In the genomic region with DNA sequence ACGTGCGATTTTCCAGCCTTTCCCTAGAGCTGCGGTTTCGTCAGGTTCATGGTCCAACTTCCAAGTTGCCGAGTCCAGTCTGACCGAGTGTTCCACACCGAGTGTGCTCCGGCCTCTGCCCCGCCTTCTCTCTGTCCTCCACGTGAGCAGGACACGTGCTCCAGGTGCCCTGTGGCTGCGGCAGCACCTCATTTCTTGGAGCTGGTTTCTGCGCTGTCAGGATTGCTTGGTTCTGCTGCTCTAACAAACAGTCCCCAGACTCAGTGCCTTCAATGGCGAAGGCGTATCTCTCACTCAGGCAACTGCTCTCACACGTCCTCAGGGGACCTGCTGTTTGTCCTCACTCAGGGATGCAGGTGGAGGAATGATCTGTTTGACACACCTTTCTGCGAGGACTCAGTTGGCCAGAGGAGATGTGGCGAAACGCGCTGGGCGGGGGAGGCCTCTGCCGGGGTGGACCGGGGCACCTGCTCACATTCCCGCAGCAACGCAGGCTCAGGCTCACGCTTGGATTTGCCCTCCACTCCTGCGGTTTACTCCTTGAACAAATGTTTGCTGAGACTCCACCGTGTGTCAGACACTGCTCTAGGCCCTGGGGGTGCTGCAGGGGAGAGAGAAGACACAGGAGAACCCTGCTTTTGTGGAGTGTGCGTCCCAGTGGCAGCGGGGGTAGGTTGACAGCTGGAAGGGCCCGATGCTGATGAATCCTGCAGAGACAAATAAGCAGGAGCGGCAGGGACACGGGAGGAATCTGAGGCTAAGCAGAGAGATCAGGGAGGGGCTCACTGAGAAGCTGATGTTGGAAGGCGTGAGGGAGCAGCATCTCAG, we compare ENCODE assay signal across 1 cellular context.
A peak's percentile ranks its signal among the peaks of the same experiment; 100 is the strongest.
TF ChIP-seq lines count a peak whose summit lies in the region.

No MANE protein-coding gene starts in this region.

TF ChIP-seq in HepG2, 621 proteins besides CTCF, POLR2A, EP300 and RAD21 (continued from another document and continues in another):
- TF ChIP-seq, protein P1, sequence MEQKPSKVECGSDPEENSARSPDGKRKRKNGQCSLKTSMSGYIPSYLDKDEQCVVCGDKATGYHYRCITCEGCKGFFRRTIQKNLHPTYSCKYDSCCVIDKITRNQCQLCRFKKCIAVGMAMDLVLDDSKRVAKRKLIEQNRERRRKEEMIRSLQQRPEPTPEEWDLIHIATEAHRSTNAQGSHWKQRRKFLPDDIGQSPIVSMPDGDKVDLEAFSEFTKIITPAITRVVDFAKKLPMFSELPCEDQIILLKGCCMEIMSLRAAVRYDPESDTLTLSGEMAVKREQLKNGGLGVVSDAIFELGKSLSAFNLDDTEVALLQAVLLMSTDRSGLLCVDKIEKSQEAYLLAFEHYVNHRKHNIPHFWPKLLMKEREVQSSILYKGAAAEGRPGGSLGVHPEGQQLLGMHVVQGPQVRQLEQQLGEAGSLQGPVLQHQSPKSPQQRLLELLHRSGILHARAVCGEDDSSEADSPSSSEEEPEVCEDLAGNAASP (CRISPR knock-in tag; IDR thresholded peaks at IDR 0.05; ENCODE audit: borderline replicate concordance): peak; percentile 25; the same call in 1 of the 2 replicates
- TF ChIP-seq MIER3 (CRISPR knock-in tag; IDR thresholded peaks at IDR 0.05; ENCODE audit: borderline replicate concordance) (peak; percentile 70; the same call in 1 of the 2 replicates), NR1H2 (CRISPR knock-in tag; IDR thresholded peaks at IDR 0.05; ENCODE audit: borderline replicate concordance, low read depth) (peak; percentile 85; the same call in 1 of the 2 replicates), AHR (CRISPR knock-in tag; IDR thresholded peaks at IDR 0.05) (peak; percentile 74; the same call in 1 of the 2 replicates), SP1 (IDR thresholded peaks at IDR 0.05) (no peak), SP1 (CRISPR knock-in tag; IDR thresholded peaks at IDR 0.05) (no peak), HNF4G (IDR thresholded peaks at IDR 0.05; ENCODE audit: borderline replicate concordance, low read depth, low read length) (peak; percentile 44; the same call in 1 of the 2 replicates), HNF4G (CRISPR knock-in tag; IDR thresholded peaks at IDR 0.05; ENCODE audit: borderline replicate concordance, low read depth) (peak; percentile 86; the same call in 1 of the 2 replicates), ZNF337 (CRISPR knock-in tag; IDR thresholded peaks at IDR 0.05; ENCODE audit: borderline replicate concordance, low read depth) (no peak), ZNF788 (CRISPR knock-in tag; IDR thresholded peaks at IDR 0.05; ENCODE audit: borderline replicate concordance) (peak; percentile 55), ZBTB21 (CRISPR knock-in tag; IDR thresholded peaks at IDR 0.05) (0 out of 2 replicates have a peak, but pooled peaks have one; percentile 25), JARID2 (CRISPR knock-in tag; IDR thresholded peaks at IDR 0.05; ENCODE audit: insufficient replicate concordance) (peak; percentile 23), GABPB1 (CRISPR knock-in tag; IDR thresholded peaks at IDR 0.05) (0 out of 2 replicates have a peak, but pooled peaks have one; percentile 43), ZNF605 (CRISPR knock-in tag; IDR thresholded peaks at IDR 0.05) (peak; percentile 96), ZNF772 (CRISPR knock-in tag; IDR thresholded peaks at IDR 0.05) (peak; percentile 91), ARNT2 (CRISPR knock-in tag; IDR thresholded peaks at IDR 0.05; ENCODE audit: low read depth) (0 out of 2 replicates have a peak, but pooled peaks have one; percentile 48), STAT5B (CRISPR knock-in tag; IDR thresholded peaks at IDR 0.05) (no peak), ZNF343 (CRISPR knock-in tag; IDR thresholded peaks at IDR 0.05) (0 out of 2 replicates have a peak, but pooled peaks have one; percentile 62), ZNF326 (CRISPR knock-in tag; IDR thresholded peaks at IDR 0.05; ENCODE audit: borderline replicate concordance) (no peak), ZFP36L1 (CRISPR knock-in tag; IDR thresholded peaks at IDR 0.05) (peak; percentile 90), NCOA5 (CRISPR knock-in tag; IDR thresholded peaks at IDR 0.05) (no peak), CBX1 (IDR thresholded peaks at IDR 0.05; ENCODE audit: low read depth) (peak; percentile 54), ZNF160 (CRISPR knock-in tag; IDR thresholded peaks at IDR 0.05) (peak; percentile 73; the same call in 1 of the 2 replicates), ZC3H13 (CRISPR knock-in tag; IDR thresholded peaks at IDR 0.05) (peak; percentile 70), FIP1L1 (IDR thresholded peaks at IDR 0.05; ENCODE audit: borderline replicate concordance, insufficient read depth, low read depth, low read length) (no peak), ZNF224 (CRISPR knock-in tag; IDR thresholded peaks at IDR 0.05) (peak; percentile 50; the same call in 1 of the 2 replicates), KMT2A (CRISPR knock-in tag; IDR thresholded peaks at IDR 0.05) (no peak), THAP11 (CRISPR knock-in tag; IDR thresholded peaks at IDR 0.05) (peak; percentile 53; the same call in 1 of the 2 replicates), CREB1 (IDR thresholded peaks at IDR 0.05) (no peak), CREB1 (CRISPR knock-in tag; IDR thresholded peaks at IDR 0.05) (peak; percentile 36; the same call in 1 of the 2 replicates), ZNF891 (CRISPR knock-in tag; IDR thresholded peaks at IDR 0.05) (0 out of 2 replicates have a peak, but pooled peaks have one; percentile 49)
- TF ChIP-seq, protein P2, sequence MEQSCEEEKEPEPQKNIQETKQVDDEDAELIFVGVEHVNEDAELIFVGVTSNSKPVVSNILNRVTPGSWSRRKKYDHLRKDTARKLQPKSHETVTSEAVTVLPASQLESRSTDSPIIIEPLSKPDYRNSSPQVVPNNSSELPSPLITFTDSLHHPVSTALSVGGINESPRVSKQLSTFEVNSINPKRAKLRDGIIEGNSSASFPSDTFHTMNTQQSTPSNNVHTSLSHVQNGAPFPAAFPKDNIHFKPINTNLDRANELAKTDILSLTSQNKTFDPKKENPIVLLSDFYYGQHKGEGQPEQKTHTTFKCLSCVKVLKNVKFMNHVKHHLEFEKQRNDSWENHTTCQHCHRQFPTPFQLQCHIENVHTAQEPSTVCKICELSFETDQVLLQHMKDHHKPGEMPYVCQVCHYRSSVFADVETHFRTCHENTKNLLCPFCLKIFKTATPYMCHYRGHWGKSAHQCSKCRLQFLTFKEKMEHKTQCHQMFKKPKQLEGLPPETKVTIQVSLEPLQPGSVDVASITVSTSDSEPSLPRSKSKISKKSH (CRISPR knock-in tag; IDR thresholded peaks at IDR 0.05; ENCODE audit: borderline replicate concordance): peak; percentile 97
- TF ChIP-seq, protein P3, sequence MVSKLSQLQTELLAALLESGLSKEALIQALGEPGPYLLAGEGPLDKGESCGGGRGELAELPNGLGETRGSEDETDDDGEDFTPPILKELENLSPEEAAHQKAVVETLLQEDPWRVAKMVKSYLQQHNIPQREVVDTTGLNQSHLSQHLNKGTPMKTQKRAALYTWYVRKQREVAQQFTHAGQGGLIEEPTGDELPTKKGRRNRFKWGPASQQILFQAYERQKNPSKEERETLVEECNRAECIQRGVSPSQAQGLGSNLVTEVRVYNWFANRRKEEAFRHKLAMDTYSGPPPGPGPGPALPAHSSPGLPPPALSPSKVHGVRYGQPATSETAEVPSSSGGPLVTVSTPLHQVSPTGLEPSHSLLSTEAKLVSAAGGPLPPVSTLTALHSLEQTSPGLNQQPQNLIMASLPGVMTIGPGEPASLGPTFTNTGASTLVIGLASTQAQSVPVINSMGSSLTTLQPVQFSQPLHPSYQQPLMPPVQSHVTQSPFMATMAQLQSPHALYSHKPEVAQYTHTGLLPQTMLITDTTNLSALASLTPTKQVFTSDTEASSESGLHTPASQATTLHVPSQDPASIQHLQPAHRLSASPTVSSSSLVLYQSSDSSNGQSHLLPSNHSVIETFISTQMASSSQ (IDR thresholded peaks at IDR 0.05; ENCODE audit: low read depth): no peak
- TF ChIP-seq, protein P3 (CRISPR knock-in tag; IDR thresholded peaks at IDR 0.05; ENCODE audit: borderline replicate concordance): no peak
- TF ChIP-seq, protein P4, sequence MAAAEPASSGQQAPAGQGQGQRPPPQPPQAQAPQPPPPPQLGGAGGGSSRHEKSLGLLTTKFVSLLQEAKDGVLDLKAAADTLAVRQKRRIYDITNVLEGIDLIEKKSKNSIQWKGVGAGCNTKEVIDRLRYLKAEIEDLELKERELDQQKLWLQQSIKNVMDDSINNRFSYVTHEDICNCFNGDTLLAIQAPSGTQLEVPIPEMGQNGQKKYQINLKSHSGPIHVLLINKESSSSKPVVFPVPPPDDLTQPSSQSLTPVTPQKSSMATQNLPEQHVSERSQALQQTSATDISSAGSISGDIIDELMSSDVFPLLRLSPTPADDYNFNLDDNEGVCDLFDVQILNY (CRISPR knock-in tag; conservative IDR thresholded peaks at IDR 0.05): 0 out of 2 replicates have a peak, but pooled peaks have one; percentile 48
- TF ChIP-seq, protein P5, sequence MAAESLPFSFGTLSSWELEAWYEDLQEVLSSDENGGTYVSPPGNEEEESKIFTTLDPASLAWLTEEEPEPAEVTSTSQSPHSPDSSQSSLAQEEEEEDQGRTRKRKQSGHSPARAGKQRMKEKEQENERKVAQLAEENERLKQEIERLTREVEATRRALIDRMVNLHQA (CRISPR knock-in tag; IDR thresholded peaks at IDR 0.05): 0 out of 2 replicates have a peak, but pooled peaks have one; percentile 25
- TF ChIP-seq, protein P6, sequence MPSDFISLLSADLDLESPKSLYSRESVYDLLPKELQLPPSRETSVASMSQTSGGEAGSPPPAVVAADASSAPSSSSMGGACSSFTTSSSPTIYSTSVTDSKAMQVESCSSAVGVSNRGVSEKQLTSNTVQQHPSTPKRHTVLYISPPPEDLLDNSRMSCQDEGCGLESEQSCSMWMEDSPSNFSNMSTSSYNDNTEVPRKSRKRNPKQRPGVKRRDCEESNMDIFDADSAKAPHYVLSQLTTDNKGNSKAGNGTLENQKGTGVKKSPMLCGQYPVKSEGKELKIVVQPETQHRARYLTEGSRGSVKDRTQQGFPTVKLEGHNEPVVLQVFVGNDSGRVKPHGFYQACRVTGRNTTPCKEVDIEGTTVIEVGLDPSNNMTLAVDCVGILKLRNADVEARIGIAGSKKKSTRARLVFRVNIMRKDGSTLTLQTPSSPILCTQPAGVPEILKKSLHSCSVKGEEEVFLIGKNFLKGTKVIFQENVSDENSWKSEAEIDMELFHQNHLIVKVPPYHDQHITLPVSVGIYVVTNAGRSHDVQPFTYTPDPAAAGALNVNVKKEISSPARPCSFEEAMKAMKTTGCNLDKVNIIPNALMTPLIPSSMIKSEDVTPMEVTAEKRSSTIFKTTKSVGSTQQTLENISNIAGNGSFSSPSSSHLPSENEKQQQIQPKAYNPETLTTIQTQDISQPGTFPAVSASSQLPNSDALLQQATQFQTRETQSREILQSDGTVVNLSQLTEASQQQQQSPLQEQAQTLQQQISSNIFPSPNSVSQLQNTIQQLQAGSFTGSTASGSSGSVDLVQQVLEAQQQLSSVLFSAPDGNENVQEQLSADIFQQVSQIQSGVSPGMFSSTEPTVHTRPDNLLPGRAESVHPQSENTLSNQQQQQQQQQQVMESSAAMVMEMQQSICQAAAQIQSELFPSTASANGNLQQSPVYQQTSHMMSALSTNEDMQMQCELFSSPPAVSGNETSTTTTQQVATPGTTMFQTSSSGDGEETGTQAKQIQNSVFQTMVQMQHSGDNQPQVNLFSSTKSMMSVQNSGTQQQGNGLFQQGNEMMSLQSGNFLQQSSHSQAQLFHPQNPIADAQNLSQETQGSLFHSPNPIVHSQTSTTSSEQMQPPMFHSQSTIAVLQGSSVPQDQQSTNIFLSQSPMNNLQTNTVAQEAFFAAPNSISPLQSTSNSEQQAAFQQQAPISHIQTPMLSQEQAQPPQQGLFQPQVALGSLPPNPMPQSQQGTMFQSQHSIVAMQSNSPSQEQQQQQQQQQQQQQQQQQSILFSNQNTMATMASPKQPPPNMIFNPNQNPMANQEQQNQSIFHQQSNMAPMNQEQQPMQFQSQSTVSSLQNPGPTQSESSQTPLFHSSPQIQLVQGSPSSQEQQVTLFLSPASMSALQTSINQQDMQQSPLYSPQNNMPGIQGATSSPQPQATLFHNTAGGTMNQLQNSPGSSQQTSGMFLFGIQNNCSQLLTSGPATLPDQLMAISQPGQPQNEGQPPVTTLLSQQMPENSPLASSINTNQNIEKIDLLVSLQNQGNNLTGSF (CRISPR knock-in tag; IDR thresholded peaks at IDR 0.05): no peak
- TF ChIP-seq, protein P7, sequence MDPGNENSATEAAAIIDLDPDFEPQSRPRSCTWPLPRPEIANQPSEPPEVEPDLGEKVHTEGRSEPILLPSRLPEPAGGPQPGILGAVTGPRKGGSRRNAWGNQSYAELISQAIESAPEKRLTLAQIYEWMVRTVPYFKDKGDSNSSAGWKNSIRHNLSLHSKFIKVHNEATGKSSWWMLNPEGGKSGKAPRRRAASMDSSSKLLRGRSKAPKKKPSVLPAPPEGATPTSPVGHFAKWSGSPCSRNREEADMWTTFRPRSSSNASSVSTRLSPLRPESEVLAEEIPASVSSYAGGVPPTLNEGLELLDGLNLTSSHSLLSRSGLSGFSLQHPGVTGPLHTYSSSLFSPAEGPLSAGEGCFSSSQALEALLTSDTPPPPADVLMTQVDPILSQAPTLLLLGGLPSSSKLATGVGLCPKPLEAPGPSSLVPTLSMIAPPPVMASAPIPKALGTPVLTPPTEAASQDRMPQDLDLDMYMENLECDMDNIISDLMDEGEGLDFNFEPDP (CRISPR knock-in tag; conservative IDR thresholded peaks at IDR 0.05): peak; percentile 85; the same call in 1 of the 2 replicates
- TF ChIP-seq, protein P8, sequence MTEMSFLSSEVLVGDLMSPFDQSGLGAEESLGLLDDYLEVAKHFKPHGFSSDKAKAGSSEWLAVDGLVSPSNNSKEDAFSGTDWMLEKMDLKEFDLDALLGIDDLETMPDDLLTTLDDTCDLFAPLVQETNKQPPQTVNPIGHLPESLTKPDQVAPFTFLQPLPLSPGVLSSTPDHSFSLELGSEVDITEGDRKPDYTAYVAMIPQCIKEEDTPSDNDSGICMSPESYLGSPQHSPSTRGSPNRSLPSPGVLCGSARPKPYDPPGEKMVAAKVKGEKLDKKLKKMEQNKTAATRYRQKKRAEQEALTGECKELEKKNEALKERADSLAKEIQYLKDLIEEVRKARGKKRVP (CRISPR knock-in tag; IDR thresholded peaks at IDR 0.05): peak in 1 of 2 experiments; percentile 59; a peak in 1 of 4 replicates
